20 cellular contexts compared by ENCODE assay signal in genomic region chr1:173433927-173434326, GRCh38.
"Had no signal": no experiment of that assay in that cellular context is flagged by ENCODE, and none has a peak within 500 bp of the region (broad histone marks: within the 10 kb centered on the region; RNA-seq: fewer than 3 reads in every experiment).

No MANE protein-coding gene starts in this region.

- ATAC-seq: heart left ventricle; left lobe of liver; psoas muscle; right lobe of liver; stimulated activated naive B cell treated with anti-CD40 and anti-IgM and Interleukin-4, amounts not matched to agents 10 μg/mL and 1 μg/mL and 100 μg/mL, for 72 hours; stimulated activated naive CD8-positive, alpha-beta T cell treated with anti-CD3 and anti-CD28 coated beads, Interleukin-15, amount 100 ng/mL, for 72 hours had no signal

- H3K9me3 Mint-ChIP-seq: mesothelial cell of epicardium; naive B cell; stimulated activated naive B cell treated with anti-CD40 and anti-IgM and Interleukin-4, amounts not matched to agents 10 μg/mL and 1 μg/mL and 100 μg/mL, for 72 hours; stimulated activated naive CD8-positive, alpha-beta T cell treated with anti-CD3 and anti-CD28 coated beads, Interleukin-15, amount 100 ng/mL, for 72 hours; type B pancreatic cell had no signal

- H3K27me3 Mint-ChIP-seq: naive B cell; stimulated activated naive B cell treated with anti-CD40 and anti-IgM and Interleukin-4, amounts not matched to agents 10 μg/mL and 1 μg/mL and 100 μg/mL, for 72 hours; stimulated activated naive CD8-positive, alpha-beta T cell treated with anti-CD3 and anti-CD28 coated beads, Interleukin-15, amount 100 ng/mL, for 72 hours; type B pancreatic cell had no signal

- H3K27ac Mint-ChIP-seq: mesothelial cell of epicardium; stimulated activated naive B cell treated with anti-CD40 and anti-IgM and Interleukin-4, amounts not matched to agents 10 μg/mL and 1 μg/mL and 100 μg/mL, for 72 hours; type B pancreatic cell had no signal

- H3K4me3 Mint-ChIP-seq: mesothelial cell of epicardium; naive B cell; stimulated activated naive B cell treated with anti-CD40 and anti-IgM and Interleukin-4, amounts not matched to agents 10 μg/mL and 1 μg/mL and 100 μg/mL, for 72 hours; stimulated activated naive CD8-positive, alpha-beta T cell treated with anti-CD3 and anti-CD28 coated beads, Interleukin-15, amount 100 ng/mL, for 72 hours; type B pancreatic cell had no signal

- H3K36me3 Mint-ChIP-seq: mesothelial cell of epicardium, naive B cell, type B pancreatic cell had no signal

- DNase-seq: effector CD4-positive, alpha-beta T cell; heart left ventricle; hippocampal formation; islet precursor cell; mammary epithelial cell; naive B cell; psoas muscle; retina; right lobe of liver; spleen; stimulated activated CD4-positive, alpha-beta T cell treated with anti-CD3 and anti-CD28 coated beads, Interleukin-15, amount 100 ng/mL, for 24 hours; stimulated activated CD4-positive, alpha-beta T cell treated with anti-CD3 and anti-CD28 coated beads, Interleukin-1b, Interleukin-23, amount 100 ng/mL, for 48 hours; stimulated activated CD4-positive, alpha-beta T cell treated with anti-CD3 and anti-CD28 coated beads, Interleukin-4, amount 100 ng/mL, for 24 hours; stimulated activated naive B cell treated with anti-CD40 and anti-IgM and Interleukin-4, amounts not matched to agents 10 μg/mL and 1 μg/mL and 100 μg/mL, for 72 hours; stimulated activated naive CD8-positive, alpha-beta T cell treated with anti-CD3 and anti-CD28 coated beads, Interleukin-15, amount 100 ng/mL, for 72 hours; substantia nigra; uterus had no signal
